2 cellular contexts compared by ENCODE assay signal in genomic region chr10:97517096-97517750, GRCh38.
TF ChIP-seq lines count a peak whose summit lies in the region.

No MANE protein-coding gene starts in this region.

TF ChIP-seq in SK-N-SH, 30 proteins besides CTCF, POLR2A, EP300 and RAD21 (continued from another document):
- TF ChIP-seq, protein P1, sequence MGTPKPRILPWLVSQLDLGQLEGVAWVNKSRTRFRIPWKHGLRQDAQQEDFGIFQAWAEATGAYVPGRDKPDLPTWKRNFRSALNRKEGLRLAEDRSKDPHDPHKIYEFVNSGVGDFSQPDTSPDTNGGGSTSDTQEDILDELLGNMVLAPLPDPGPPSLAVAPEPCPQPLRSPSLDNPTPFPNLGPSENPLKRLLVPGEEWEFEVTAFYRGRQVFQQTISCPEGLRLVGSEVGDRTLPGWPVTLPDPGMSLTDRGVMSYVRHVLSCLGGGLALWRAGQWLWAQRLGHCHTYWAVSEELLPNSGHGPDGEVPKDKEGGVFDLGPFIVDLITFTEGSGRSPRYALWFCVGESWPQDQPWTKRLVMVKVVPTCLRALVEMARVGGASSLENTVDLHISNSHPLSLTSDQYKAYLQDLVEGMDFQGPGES (IDR thresholded peaks at IDR 0.05; ENCODE audit: low read depth, low read length), result no peak
- TF ChIP-seq PBX3 (IDR thresholded peaks at IDR 0.05), result no peak
- TF ChIP-seq FOXM1 (IDR thresholded peaks at IDR 0.05; ENCODE audit: low read depth), result no peak
- no peak for TF ChIP-seq ELF1 (IDR thresholded peaks at IDR 0.05)
- TF ChIP-seq REST (IDR thresholded peaks at IDR 0.05; ENCODE audit: low read depth, low read length), result no peak
- no peak for TF ChIP-seq ZBTB33 (IDR thresholded peaks at IDR 0.05; ENCODE audit: borderline replicate concordance, low read depth)
- no peak for TF ChIP-seq TCF12 (IDR thresholded peaks at IDR 0.05)

TF ChIP-seq in SK-N-SH treated with all-trans-retinoic acid at 6 μM for 48 hours, 23 proteins besides CTCF, POLR2A, EP300 and RAD21 (continued from another document):
- TF ChIP-seq CSDC2 (CRISPR knock-in tag; IDR thresholded peaks at IDR 0.05) (no peak), BACH2 (CRISPR knock-in tag; IDR thresholded peaks at IDR 0.05; ENCODE audit: borderline replicate concordance) (no peak), ZFP30 (CRISPR knock-in tag; IDR thresholded peaks at IDR 0.05) (no peak), CSRNP3 (CRISPR knock-in tag; IDR thresholded peaks at IDR 0.05) (no peak), TCF4 (CRISPR knock-in tag; IDR thresholded peaks at IDR 0.05; ENCODE audit: borderline replicate concordance) (no peak), ZNF8 (CRISPR knock-in tag; IDR thresholded peaks at IDR 0.05) (no peak), OSR1 (CRISPR knock-in tag; IDR thresholded peaks at IDR 0.05) (no peak), TOX (CRISPR knock-in tag; IDR thresholded peaks at IDR 0.05; ENCODE audit: borderline replicate concordance) (no peak), ZNF70 (CRISPR knock-in tag; IDR thresholded peaks at IDR 0.05) (no peak), ESRRG (CRISPR knock-in tag; IDR thresholded peaks at IDR 0.05) (no peak), PATZ1 (CRISPR knock-in tag; IDR thresholded peaks at IDR 0.05; ENCODE audit: borderline replicate concordance) (no peak)
- TF ChIP-seq, protein P2, sequence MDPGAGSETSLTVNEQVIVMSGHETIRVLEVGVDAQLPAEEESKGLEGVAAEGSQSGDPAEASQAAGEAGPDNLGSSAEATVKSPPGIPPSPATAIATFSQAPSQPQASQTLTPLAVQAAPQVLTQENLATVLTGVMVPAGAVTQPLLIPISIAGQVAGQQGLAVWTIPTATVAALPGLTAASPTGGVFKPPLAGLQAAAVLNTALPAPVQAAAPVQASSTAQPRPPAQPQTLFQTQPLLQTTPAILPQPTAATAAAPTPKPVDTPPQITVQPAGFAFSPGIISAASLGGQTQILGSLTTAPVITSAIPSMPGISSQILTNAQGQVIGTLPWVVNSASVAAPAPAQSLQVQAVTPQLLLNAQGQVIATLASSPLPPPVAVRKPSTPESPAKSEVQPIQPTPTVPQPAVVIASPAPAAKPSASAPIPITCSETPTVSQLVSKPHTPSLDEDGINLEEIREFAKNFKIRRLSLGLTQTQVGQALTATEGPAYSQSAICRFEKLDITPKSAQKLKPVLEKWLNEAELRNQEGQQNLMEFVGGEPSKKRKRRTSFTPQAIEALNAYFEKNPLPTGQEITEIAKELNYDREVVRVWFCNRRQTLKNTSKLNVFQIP (CRISPR knock-in tag; IDR thresholded peaks at IDR 0.05; ENCODE audit: borderline replicate concordance, low read depth), result no peak
- TF ChIP-seq, protein P3, sequence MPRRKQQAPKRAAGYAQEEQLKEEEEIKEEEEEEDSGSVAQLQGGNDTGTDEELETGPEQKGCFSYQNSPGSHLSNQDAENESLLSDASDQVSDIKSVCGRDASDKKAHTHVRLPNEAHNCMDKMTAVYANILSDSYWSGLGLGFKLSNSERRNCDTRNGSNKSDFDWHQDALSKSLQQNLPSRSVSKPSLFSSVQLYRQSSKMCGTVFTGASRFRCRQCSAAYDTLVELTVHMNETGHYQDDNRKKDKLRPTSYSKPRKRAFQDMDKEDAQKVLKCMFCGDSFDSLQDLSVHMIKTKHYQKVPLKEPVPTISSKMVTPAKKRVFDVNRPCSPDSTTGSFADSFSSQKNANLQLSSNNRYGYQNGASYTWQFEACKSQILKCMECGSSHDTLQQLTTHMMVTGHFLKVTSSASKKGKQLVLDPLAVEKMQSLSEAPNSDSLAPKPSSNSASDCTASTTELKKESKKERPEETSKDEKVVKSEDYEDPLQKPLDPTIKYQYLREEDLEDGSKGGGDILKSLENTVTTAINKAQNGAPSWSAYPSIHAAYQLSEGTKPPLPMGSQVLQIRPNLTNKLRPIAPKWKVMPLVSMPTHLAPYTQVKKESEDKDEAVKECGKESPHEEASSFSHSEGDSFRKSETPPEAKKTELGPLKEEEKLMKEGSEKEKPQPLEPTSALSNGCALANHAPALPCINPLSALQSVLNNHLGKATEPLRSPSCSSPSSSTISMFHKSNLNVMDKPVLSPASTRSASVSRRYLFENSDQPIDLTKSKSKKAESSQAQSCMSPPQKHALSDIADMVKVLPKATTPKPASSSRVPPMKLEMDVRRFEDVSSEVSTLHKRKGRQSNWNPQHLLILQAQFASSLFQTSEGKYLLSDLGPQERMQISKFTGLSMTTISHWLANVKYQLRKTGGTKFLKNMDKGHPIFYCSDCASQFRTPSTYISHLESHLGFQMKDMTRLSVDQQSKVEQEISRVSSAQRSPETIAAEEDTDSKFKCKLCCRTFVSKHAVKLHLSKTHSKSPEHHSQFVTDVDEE (CRISPR knock-in tag; IDR thresholded peaks at IDR 0.05), result no peak
TF ChIP-seq in SK-N-SH treated with all-trans-retinoic acid at 6 μM for 48 hours: peak in this region for 0.
